8 cellular contexts compared by ENCODE assay signal in genomic region chr1:192516776-192517297, GRCh38. TPM values are rescaled to one million over a fixed set of nuclear protein-coding genes. Genes with fewer than 3 reads are reported as not detected.
A peak's percentile ranks its signal among the peaks of the same experiment; 100 is the strongest.
DNase-seq lines count a peak whose midpoint lies in the region; ATAC-seq and TF ChIP-seq lines count a peak whose summit lies in the region.

No MANE protein-coding gene starts in this region.

- peak overlapping the region; percentile 80 for H3K27ac Mint-ChIP-seq in activated naive CD4-positive, alpha-beta T cell treated with anti-CD3 and anti-CD28 coated beads, Interleukin-2, amount 10 ng/mL, durations not matched to agents 7 days and 5 days
- H3K27ac Mint-ChIP-seq in naive thymus-derived CD4-positive, alpha-beta T cell, result peak overlapping the region; percentile 77 to 98 (median 93)
- no peak overlapping the region for H3K27ac Mint-ChIP-seq in endothelial cell (ENCODE audit: unreplicated experiment)
- no peak overlapping the region for H3K27ac Mint-ChIP-seq in endodermal cell

- peaks cover 18 to 21% of the 10 kb centered on the region in 2 donors for H3K4me1 ChIP-seq in naive thymus-derived CD4-positive, alpha-beta T cell (ENCODE audit: control insufficient read depth in 2 of 2, insufficient read depth in 2 of 2, low read length in 2 of 2)
- H3K4me1 ChIP-seq in endodermal cell (ENCODE audit: control insufficient read depth, insufficient read depth, low read length), result peaks cover 4% of the 10 kb centered on the region

- no peaks in the 10 kb centered on the region for H3K36me3 Mint-ChIP-seq in activated naive CD4-positive, alpha-beta T cell treated with anti-CD3 and anti-CD28 coated beads, Interleukin-2, amount 10 ng/mL, durations not matched to agents 7 days and 5 days
- H3K36me3 Mint-ChIP-seq in naive thymus-derived CD4-positive, alpha-beta T cell, result no peaks in the 10 kb centered on the region
- no peaks in the 10 kb centered on the region for H3K36me3 Mint-ChIP-seq in endothelial cell (ENCODE audit: low read depth, unreplicated experiment)
- H3K36me3 Mint-ChIP-seq in endodermal cell (ENCODE audit: low read depth), result no peaks in the 10 kb centered on the region

- CTCF ChIA-PET in activated naive CD4-positive, alpha-beta T cell treated with anti-CD3 and anti-CD28 coated beads, Interleukin-2, amount 10 ng/mL, durations not matched to agents 7 days and 5 days (lab: Charles Lee), result interaction anchor here (0.8 to 2.2 kb wide), 6 partner anchors 23 to 63 kb away, joined by 3 to 6 read pairs (median 4); no protein-coding TSS in a partner anchor
- CTCF ChIA-PET in naive thymus-derived CD4-positive, alpha-beta T cell (lab: Charles Lee), result interaction anchor here (0.6 to 2.2 kb wide), 6 partner anchors 10 to 63 kb away, joined by 3 to 7 read pairs (median 6); no protein-coding TSS in a partner anchor
- CTCF ChIA-PET in HEK293T (lab: Yijun Ruan, JAX), result no interaction called here

- intact Hi-C loops in naive thymus-derived CD4-positive, alpha-beta T cell (cut with micrococcal nuclease), result loop anchor here (1.0 to 5.0 kb wide), 14 partner anchors 8 to 605 kb away; partner anchors contain the start of genes RGS1 (in 2 of the 2), RO60 (in 2 of the 2), UCHL5 (in 2 of the 2) and CDC73 (in 1 of the 2)

- H3K4me3 ChIP-seq in naive thymus-derived CD4-positive, alpha-beta T cell (ENCODE audit: low read length), result peak overlapping the region; percentile 27
- H3K4me3 ChIP-seq in endodermal cell (ENCODE audit: low read length), result no peak overlapping the region

- no peaks in the 10 kb centered on the region for H3K27me3 ChIP-seq in naive thymus-derived CD4-positive, alpha-beta T cell (ENCODE audit: control insufficient read depth in 2 of 2, insufficient read depth in 2 of 2, low read length in 2 of 2)
- H3K27me3 ChIP-seq in endodermal cell (ENCODE audit: control insufficient read depth, insufficient read depth, low read length, poor library complexity, severe bottlenecking), result no peaks in the 10 kb centered on the region

- H3K4me1 Mint-ChIP-seq in activated naive CD4-positive, alpha-beta T cell treated with anti-CD3 and anti-CD28 coated beads, Interleukin-2, amount 10 ng/mL, durations not matched to agents 7 days and 5 days, result peaks cover 45% of the 10 kb centered on the region
- H3K4me1 Mint-ChIP-seq in naive thymus-derived CD4-positive, alpha-beta T cell, result peaks cover 32 to 56% (median 44%) of the 10 kb centered on the region in 7 donors
- H3K4me1 Mint-ChIP-seq in endothelial cell (ENCODE audit: unreplicated experiment) (peaks cover 13% of the 10 kb centered on the region), endodermal cell (peaks cover 15% of the 10 kb centered on the region)

- H3K9me3 Mint-ChIP-seq in activated naive CD4-positive, alpha-beta T cell treated with anti-CD3 and anti-CD28 coated beads, Interleukin-2, amount 10 ng/mL, durations not matched to agents 7 days and 5 days, result no peaks in the 10 kb centered on the region
- H3K9me3 Mint-ChIP-seq in naive thymus-derived CD4-positive, alpha-beta T cell, result peaks cover 0 to 1% (median 0%) of the 10 kb centered on the region in 11 donors
- H3K9me3 Mint-ChIP-seq in endothelial cell (ENCODE audit: unreplicated experiment), result no peaks in the 10 kb centered on the region
- H3K9me3 Mint-ChIP-seq in endodermal cell, result no peaks in the 10 kb centered on the region

- peak overlapping the region; percentile 56 for H3K4me3 Mint-ChIP-seq in activated naive CD4-positive, alpha-beta T cell treated with anti-CD3 and anti-CD28 coated beads, Interleukin-2, amount 10 ng/mL, durations not matched to agents 7 days and 5 days
- peak overlapping the region; percentile 42 to 86 (median 78) for H3K4me3 Mint-ChIP-seq in naive thymus-derived CD4-positive, alpha-beta T cell
- no peak overlapping the region for H3K4me3 Mint-ChIP-seq in endothelial cell (ENCODE audit: unreplicated experiment)
- H3K4me3 Mint-ChIP-seq in endodermal cell, result no peak overlapping the region

- peak; percentile 98 for ATAC-seq in GM18907 (IDR thresholded peaks at IDR 0.05; ENCODE audit: unreplicated experiment)
- peak; percentile 98 for ATAC-seq in HG02943 (IDR thresholded peaks at IDR 0.05; ENCODE audit: low read depth, unreplicated experiment)
- ATAC-seq in naive thymus-derived CD4-positive, alpha-beta T cell, result peak; percentile 96

- POLR2A ChIA-PET in naive thymus-derived CD4-positive, alpha-beta T cell (lab: Charles Lee), result interaction anchor here (0.6 to 1.4 kb wide), 3 partner anchors 92 to 907 kb away, joined by 3 to 4 read pairs (median 3); partner anchors contain the start of gene UCHL5
- POLR2A ChIA-PET in HEK293T (lab: Yijun Ruan, JAX), result no interaction called here

- H3K27ac ChIP-seq in naive thymus-derived CD4-positive, alpha-beta T cell (ENCODE audit: low read depth, low read length), result peak overlapping the region; percentile 60
- H3K27ac ChIP-seq in endodermal cell (ENCODE audit: low read depth, low read length), result no peak overlapping the region

- peaks cover 4% of the 10 kb centered on the region for H3K27me3 Mint-ChIP-seq in activated naive CD4-positive, alpha-beta T cell treated with anti-CD3 and anti-CD28 coated beads, Interleukin-2, amount 10 ng/mL, durations not matched to agents 7 days and 5 days
- H3K27me3 Mint-ChIP-seq in naive thymus-derived CD4-positive, alpha-beta T cell, result no peaks in the 10 kb centered on the region
- H3K27me3 Mint-ChIP-seq in endothelial cell (ENCODE audit: unreplicated experiment), result no peaks in the 10 kb centered on the region
- H3K27me3 Mint-ChIP-seq in endodermal cell (ENCODE audit: insufficient read depth), result no peaks in the 10 kb centered on the region

- DNase-seq in OCI-M1 (lab: John Stamatoyannopoulos, UW) (peak; percentile 95), endothelial cell (ENCODE audit: low spot score) (no peak), HEK293T (ENCODE audit: extremely low spot score) (no peak), endodermal cell (no peak)
- peak; percentile 59 for DNase-seq in activated naive CD4-positive, alpha-beta T cell treated with anti-CD3 and anti-CD28 coated beads, Interleukin-2, amount 10 ng/mL, durations not matched to agents 7 days and 5 days
- DNase-seq in naive thymus-derived CD4-positive, alpha-beta T cell, result peak in 8 of 9 donors; percentile 46 to 91 (median 87)

- no peaks in the 10 kb centered on the region for H3K36me3 ChIP-seq in naive thymus-derived CD4-positive, alpha-beta T cell (ENCODE audit: control insufficient read depth in 2 of 3, insufficient read depth in 3 of 3, low read length in 3 of 3)
- no peaks in the 10 kb centered on the region for H3K36me3 ChIP-seq in endodermal cell (ENCODE audit: control insufficient read depth, insufficient read depth, low read length)

- no peak overlapping the region for H3K9ac ChIP-seq in endodermal cell (ENCODE audit: extremely low read depth, low read length, poor library complexity, severe bottlenecking)

- no peaks in the 10 kb centered on the region for H3K9me3 ChIP-seq in naive thymus-derived CD4-positive, alpha-beta T cell (ENCODE audit: control insufficient read depth in 2 of 3, low read length in 3 of 3)
- H3K9me3 ChIP-seq in endodermal cell (ENCODE audit: control insufficient read depth, low read length), result no peaks in the 10 kb centered on the region

- TF ChIP-seq CTCF in endothelial cell (IDR thresholded peaks at IDR 0.05; ENCODE audit: unreplicated experiment), result no peak
- TF ChIP-seq CTCF in endodermal cell (conservative IDR thresholded peaks at IDR 0.05), result no peak

- WGBS in endodermal cell (ENCODE audit: insufficient coverage in 1 of 2, insufficient read length in 1 of 2), 2 experiments, result 87 to 91% methylated on average over 10 to 11 of the region's 11 CpGs

TF ChIP-seq in HEK293T, 16 proteins besides CTCF, POLR2A, EP300 and RAD21:
- no peak for TF ChIP-seq FOXM1 (IDR thresholded peaks at IDR 0.05; ENCODE audit: borderline replicate concordance)
- no peak for TF ChIP-seq HDGF (IDR thresholded peaks at IDR 0.05; ENCODE audit: borderline replicate concordance)
- no peak for TF ChIP-seq SP1 (IDR thresholded peaks at IDR 0.05)
- no peak for TF ChIP-seq BHLHE40 (IDR thresholded peaks at IDR 0.05; ENCODE audit: borderline replicate concordance)
- TF ChIP-seq FOXK2 (IDR thresholded peaks at IDR 0.05), result no peak
- TF ChIP-seq CTBP1 (IDR thresholded peaks at IDR 0.05; ENCODE audit: borderline replicate concordance), result no peak

RNA-seq across cellular contexts. Expression of gene RGS1, which starts 58.7 kb away (rescaled TPM):
- 100 to 1,000 TPM in 2 of 5 experiments, 10 to 100 TPM in 1, 1 to 10 TPM in 2; 3.4 to 607 (median 22.1) TPM for total RNA-seq in naive thymus-derived CD4-positive, alpha-beta T cell
- polyA plus RNA-seq in naive thymus-derived CD4-positive, alpha-beta T cell, result 10 to 100 TPM in 1 of 2 donors, 1 to 10 TPM in 1; 3.4 to 14.3 TPM
- total RNA-seq in endothelial cell (ENCODE audit: unreplicated experiment) (not detected), endodermal cell (not detected)
- polyA plus RNA-seq in endodermal cell (2013, experiment 1 of 2), result 1.2 TPM
- 1.2 TPM for polyA plus RNA-seq in endodermal cell (2013, experiment 2 of 2)

Comparison
In these comparisons a context has a peak if more than half of its experiments do, and no peak if none do; other contexts are left out.
1. DNase-seq: peak in OCI-M1 (single experiment), activated naive CD4-positive, alpha-beta T cell treated with anti-CD3 and anti-CD28 coated beads, Interleukin-2, amount 10 ng/mL, durations not matched to agents 7 days and 5 days (single experiment) and naive thymus-derived CD4-positive, alpha-beta T cell (8 of 9); none in endothelial cell (single experiment), HEK293T (single experiment) and endodermal cell (single experiment).
2. H3K27ac Mint-ChIP-seq: peak in activated naive CD4-positive, alpha-beta T cell treated with anti-CD3 and anti-CD28 coated beads, Interleukin-2, amount 10 ng/mL, durations not matched to agents 7 days and 5 days (single experiment) and naive thymus-derived CD4-positive, alpha-beta T cell (9 of 9); none in endothelial cell (single experiment) and endodermal cell (single experiment).
3. H3K4me3 Mint-ChIP-seq: peak in activated naive CD4-positive, alpha-beta T cell treated with anti-CD3 and anti-CD28 coated beads, Interleukin-2, amount 10 ng/mL, durations not matched to agents 7 days and 5 days (single experiment) and naive thymus-derived CD4-positive, alpha-beta T cell (10 of 10); none in endothelial cell (single experiment) and endodermal cell (single experiment).
4. Peak in every context shown above with its lines, with median percentiles within 50 percentile points of each other: ATAC-seq.